Comparison of ENCODE assay signal across 3 cellular contexts in the genomic region with DNA sequence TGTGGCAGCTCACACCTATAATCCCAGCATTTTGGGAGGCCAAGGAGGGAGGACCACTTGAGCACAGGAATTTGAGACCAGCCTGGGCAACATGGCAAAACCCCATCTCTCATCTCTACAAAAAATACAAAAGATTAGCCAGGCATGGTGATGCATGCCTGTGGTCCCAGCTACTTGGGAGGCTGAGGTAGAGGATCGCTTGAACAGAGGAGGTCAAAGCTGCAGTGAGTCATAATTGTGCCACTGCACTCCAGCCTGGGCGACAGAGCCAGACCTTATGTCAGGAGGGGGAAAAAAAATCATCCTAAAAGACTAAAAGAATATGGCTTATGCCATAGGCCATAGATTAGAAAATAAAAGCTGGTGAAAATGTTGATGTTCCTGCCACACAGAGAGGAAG. TPM values are rescaled to one million over a fixed set of nuclear protein-coding genes. Genes with fewer than 3 reads are reported as not detected.
"Had no signal": no experiment of that assay in that cellular context is flagged by ENCODE, and none has a peak within 500 bp of the region (broad histone marks: within the 10 kb centered on the region; RNA-seq: fewer than 3 reads in every experiment).

No MANE protein-coding gene starts in this region.

RNA-seq across cellular contexts. Expression of a gene that starts 39.6 kb away (rescaled TPM):
- total RNA-seq: H9, IMR-90, K562 had no signal
- polyA plus RNA-seq: IMR-90, K562 had no signal
